In the genomic region with DNA sequence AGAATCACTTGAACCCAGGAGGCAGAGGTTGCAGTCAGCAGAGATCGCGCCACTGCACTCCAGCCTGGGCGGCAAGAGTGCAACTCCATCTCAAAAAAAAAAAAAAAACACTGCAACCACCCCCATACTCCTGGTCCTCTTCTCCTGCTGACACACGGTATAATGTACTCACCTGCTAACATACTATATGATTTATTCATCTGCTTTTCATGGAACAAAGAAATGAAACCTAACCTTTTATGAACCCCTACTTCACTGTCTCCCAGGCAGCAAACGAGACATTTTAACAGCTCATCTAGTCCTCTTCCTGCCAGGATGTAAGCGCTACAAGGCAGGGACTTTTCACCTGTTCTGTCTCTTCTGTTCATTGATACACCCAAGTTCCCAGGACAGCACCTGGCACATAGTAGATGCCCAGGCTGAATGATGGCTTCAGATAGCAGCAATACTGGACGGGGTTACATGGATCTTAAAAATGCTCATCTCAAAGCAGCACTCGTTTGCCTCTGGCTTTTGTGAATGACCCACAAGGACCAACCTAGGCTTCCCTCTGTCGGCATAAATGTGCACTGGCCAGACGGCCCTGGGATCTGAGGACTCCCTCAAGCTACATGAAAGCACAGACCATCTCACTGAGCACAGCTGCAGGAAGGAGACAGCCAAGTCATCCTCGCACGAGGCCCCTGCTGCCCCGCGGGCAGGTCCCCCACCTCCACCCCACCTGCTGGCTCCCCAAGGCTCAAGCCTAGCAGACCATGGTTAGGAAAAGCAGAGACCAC, we compare ENCODE assay signal across 10 cellular contexts. TPM values are rescaled to one million over a fixed set of nuclear protein-coding genes. Genes with fewer than 3 reads are reported as not detected.
DNase-seq lines count a peak whose midpoint lies in the region; ATAC-seq and TF ChIP-seq lines count a peak whose summit lies in the region.
"Had no signal": no experiment of that assay in that cellular context is flagged by ENCODE, and none has a peak within 500 bp of the region (broad histone marks: within the 10 kb centered on the region; RNA-seq: fewer than 3 reads in every experiment).

No MANE protein-coding gene starts in this region.

- H3K27me3 Mint-ChIP-seq in activated naive CD8-positive, alpha-beta T cell treated with anti-CD3 and anti-CD28 coated beads, Interleukin-2, amount 50 U/mL, for 24 hours, result no peaks in the 10 kb centered on the region
- H3K27me3 Mint-ChIP-seq: naive B cell had no signal

- H3K9me3 Mint-ChIP-seq in activated naive CD8-positive, alpha-beta T cell treated with anti-CD3 and anti-CD28 coated beads, Interleukin-2, amount 50 U/mL, for 24 hours, result no peaks in the 10 kb centered on the region

- ATAC-seq in HG02884 (IDR thresholded peaks at IDR 0.05; ENCODE audit: unreplicated experiment) (peak; percentile 57), left lobe of liver (peak; percentile 40), HG03025 (IDR thresholded peaks at IDR 0.05; ENCODE audit: low FRiP score, unreplicated experiment) (no peak)
- ATAC-seq in activated naive CD8-positive, alpha-beta T cell treated with anti-CD3 and anti-CD28 coated beads, Interleukin-2, amount 50 U/mL, for 24 hours, result peak; percentile 41

- no peak for TF ChIP-seq POLR2A in thyroid gland (IDR thresholded peaks at IDR 0.05)

- peaks cover 33% of the 10 kb centered on the region for H3K4me1 Mint-ChIP-seq in activated naive CD8-positive, alpha-beta T cell treated with anti-CD3 and anti-CD28 coated beads, Interleukin-2, amount 50 U/mL, for 24 hours

- no peak overlapping the region for H3K27ac Mint-ChIP-seq in activated naive CD8-positive, alpha-beta T cell treated with anti-CD3 and anti-CD28 coated beads, Interleukin-2, amount 50 U/mL, for 24 hours

- DNase-seq in AG10803 (ENCODE audit: low read depth) (peak; percentile 40), left lobe of liver (ENCODE audit: low spot score) (peak; percentile 35), SK-N-DZ (ENCODE audit: low spot score) (no peak), thyroid gland (no peak), NCI-H748 treated with DMSO at 0.1 percent for 48 hours (lab: John Stamatoyannopoulos, UW) (no peak)
- DNase-seq in activated naive CD8-positive, alpha-beta T cell treated with anti-CD3 and anti-CD28 coated beads, Interleukin-2, amount 50 U/mL, for 24 hours, result no peak
- DNase-seq: naive B cell had no signal

- H3K27ac ChIP-seq in thyroid gland, result no peak overlapping the region
- H3K27ac ChIP-seq: upper lobe of left lung had no signal

- no peaks in the 10 kb centered on the region for H3K9me3 ChIP-seq in thyroid gland
- H3K9me3 ChIP-seq: upper lobe of left lung had no signal

- no peaks in the 10 kb centered on the region for H3K4me1 ChIP-seq in thyroid gland
- H3K4me1 ChIP-seq: upper lobe of left lung had no signal

- WGBS in thyroid gland, 2 donors, result 65 to 70% methylated on average over 11 to 12 of the region's 14 CpGs

- intact Hi-C loops in thyroid gland (cut with DNase I), result loop anchor here (10.0 kb wide), 2 partner anchors 136 to 246 kb away; no protein-coding TSS in a partner anchor

- no peak overlapping the region for H3K4me3 ChIP-seq in AG10803 (ENCODE audit: low read length)
- H3K4me3 ChIP-seq in thyroid gland (replicated peaks in 1 of 3), result no peak overlapping the region
- H3K4me3 ChIP-seq: upper lobe of left lung had no signal

- H3K36me3 ChIP-seq in thyroid gland, result no peaks in the 10 kb centered on the region
- H3K36me3 ChIP-seq: upper lobe of left lung had no signal

- TF ChIP-seq CTCF in AG10803 (conservative IDR thresholded peaks at IDR 0.05; ENCODE audit: low read length), result peak; percentile 45
- peak in 2 of 6 experiments; percentile 6 to 13 for TF ChIP-seq CTCF in thyroid gland (IDR thresholded peaks at IDR 0.05)

- no peaks in the 10 kb centered on the region for H3K27me3 ChIP-seq in thyroid gland
- H3K27me3 ChIP-seq: upper lobe of left lung had no signal

- peaks cover 7% of the 10 kb centered on the region for H3K36me3 Mint-ChIP-seq in activated naive CD8-positive, alpha-beta T cell treated with anti-CD3 and anti-CD28 coated beads, Interleukin-2, amount 50 U/mL, for 24 hours (ENCODE audit: low read depth)
- H3K36me3 Mint-ChIP-seq: naive B cell had no signal

- H3K4me3 Mint-ChIP-seq in activated naive CD8-positive, alpha-beta T cell treated with anti-CD3 and anti-CD28 coated beads, Interleukin-2, amount 50 U/mL, for 24 hours, result no peak overlapping the region

RNA-seq across cellular contexts. Expression of a gene that starts 20.3 kb away (rescaled TPM):
- total RNA-seq in left lobe of liver (2.8 TPM), thyroid gland (10 to 100 TPM in 3 of 4 donors, 1 to 10 TPM in 1; 9.8 to 14.6 (median 13.9) TPM)
- 34.7 and 43.7 TPM in 2 replicates for polyA plus RNA-seq in SK-N-DZ (2014; cell fraction: cytosol; rRNA removed)
- polyA plus RNA-seq in SK-N-DZ (2014; cell fraction: nucleus; rRNA removed), result 14.4 and 21.9 TPM in 2 replicates

Comparison
In these comparisons a context has a peak if more than half of its experiments do, and no peak if none do; other contexts are left out.
1. DNase-seq: peak in AG10803 (single experiment) and left lobe of liver (single experiment); none in activated naive CD8-positive, alpha-beta T cell treated with anti-CD3 and anti-CD28 coated beads, Interleukin-2, amount 50 U/mL, for 24 hours (single experiment), SK-N-DZ (single experiment), thyroid gland (0 of 2) and NCI-H748 treated with DMSO at 0.1 percent for 48 hours (single experiment).